Comparison of ENCODE assay signal across 8 cellular contexts in genomic region chr15:21111861-21112260, GRCh38.
DNase-seq lines count a peak whose midpoint lies in the region; ATAC-seq and TF ChIP-seq lines count a peak whose summit lies in the region.
"Not testable (repeated sequence)": the region's sequence is repeated elsewhere in the genome, so short reads cannot be mapped to it uniquely, and the experiment has no call there.

No MANE protein-coding gene starts in this region.

- ATAC-seq in left cardiac atrium; sciatic nerve; aorta (ENCODE audit: low FRiP score): not testable (repeated sequence)

- not testable (repeated sequence) for TF ChIP-seq CTCF in WERI-Rb-1 (IDR thresholded peaks at IDR 0.05; ENCODE audit: low read depth, low read length)

- not testable (repeated sequence) for H3K27me3 ChIP-seq in WERI-Rb-1 (ENCODE audit: insufficient read depth, low read depth, severe bottlenecking); aorta (ENCODE audit: control insufficient read depth in 1 of 2, insufficient read depth in 2 of 2, low read length in 1 of 2)

- peak; percentile 1 for DNase-seq in H4 (ENCODE audit: low spot score)
- peak; percentile 25 for DNase-seq in WERI-Rb-1
- peak; percentile 29 for DNase-seq in activated gamma-delta T cell treated with Interleukin-2 at 50 U/mL for 16 hours
- peak; percentile 2 for DNase-seq in dermis blood vessel endothelial cell
- peak; percentile 26 for DNase-seq in left cardiac atrium
- peak; percentile 1 for DNase-seq in medulla oblongata (ENCODE audit: extremely low spot score)
- DNase-seq in sciatic nerve (ENCODE audit: low spot score) = peak; percentile 78
- peak; percentile 76 to 84 for DNase-seq in aorta

- not testable (repeated sequence) for H3K9me3 ChIP-seq in WERI-Rb-1 (ENCODE audit: severe bottlenecking); aorta (ENCODE audit: control insufficient read depth, low read length)

- WGBS in aorta, 2 donors = 64% methylated on average over 1 of the region's 2 CpGs

- intact Hi-C loops in left cardiac atrium (cut with DNase I); sciatic nerve (cut with DNase I); aorta (cut with DNase I): not testable (repeated sequence)

- H3K36me3 ChIP-seq in WERI-Rb-1; aorta (ENCODE audit: control insufficient read depth in 1 of 2, insufficient read depth in 2 of 2, low read length in 1 of 2): not testable (repeated sequence)

- H3K4me3 ChIP-seq in WERI-Rb-1 (ENCODE audit: low read depth, low read length); aorta (ENCODE audit: low read length in 2 of 2): not testable (repeated sequence)

- not testable (repeated sequence) for H3K4me1 ChIP-seq in aorta (ENCODE audit: control insufficient read depth in 1 of 2, insufficient read depth in 2 of 2, low read length in 2 of 2)

- not testable (repeated sequence) for H3K27ac ChIP-seq in WERI-Rb-1; aorta (ENCODE audit: low read depth in 1 of 2, low read length in 2 of 2)

Comparison
In these comparisons a context has a peak if more than half of its experiments do, and no peak if none do; other contexts are left out.
1. DNase-seq: peak in every context shown above with its lines; median percentile 80 in aorta; 78 in sciatic nerve; 29 in activated gamma-delta T cell treated with Interleukin-2 at 50 U/mL for 16 hours; 26 in left cardiac atrium; 25 in WERI-Rb-1; 2 in dermis blood vessel endothelial cell; 1 in H4; 1 in medulla oblongata.